ENCODE assay signal across 18 cellular contexts in the genomic region with DNA sequence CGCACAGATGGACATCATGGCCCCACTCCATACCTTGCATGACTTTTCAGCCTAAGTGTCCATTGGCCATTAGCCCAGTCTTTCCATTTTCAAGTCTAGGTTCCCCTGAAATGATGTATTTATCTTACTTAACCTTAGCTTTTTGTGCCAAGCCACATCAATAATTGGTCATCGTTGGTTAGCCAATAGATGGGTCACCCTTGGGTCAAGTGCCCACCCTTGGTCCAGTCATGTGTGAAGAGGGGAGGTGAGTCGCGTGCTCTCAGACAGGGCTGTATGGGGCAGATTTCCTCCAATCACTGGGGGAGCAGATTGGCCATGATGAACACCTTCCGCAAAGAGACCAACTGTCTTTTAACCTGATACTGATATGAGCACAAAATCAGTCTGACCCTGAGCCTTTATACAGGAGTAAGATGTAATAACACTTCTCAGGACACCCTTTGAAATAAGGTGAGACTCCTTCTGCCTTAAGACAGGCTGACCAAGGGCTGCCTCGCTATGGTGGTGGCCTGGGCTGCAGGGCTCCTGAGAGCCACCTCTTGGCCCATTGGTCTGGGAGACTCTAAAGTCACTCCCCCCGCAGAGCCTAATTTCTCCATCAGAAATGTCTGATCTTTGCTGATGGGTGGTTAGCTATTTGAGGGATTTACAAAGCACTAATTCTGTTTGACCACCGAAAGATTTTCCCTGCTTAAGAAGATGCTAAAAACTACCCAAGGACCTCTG.
A peak's percentile ranks its signal among the peaks of the same experiment; 100 is the strongest.
DNase-seq lines count a peak whose midpoint lies in the region; ATAC-seq and TF ChIP-seq lines count a peak whose summit lies in the region.
"Had no signal": no experiment of that assay in that cellular context is flagged by ENCODE, and none has a peak within 500 bp of the region (broad histone marks: within the 10 kb centered on the region; RNA-seq: fewer than 3 reads in every experiment).

No MANE protein-coding gene starts in this region.

- H2BK120ac ChIP-seq in mesenchymal stem cell (ENCODE audit: low read depth, low read length) = peak overlapping the region; percentile 50

- no peak overlapping the region for H3K23ac ChIP-seq in mesenchymal stem cell (ENCODE audit: low read length in 2 of 2)

- no peak overlapping the region for H2AK5ac ChIP-seq in mesenchymal stem cell (ENCODE audit: low read length, severe bottlenecking)

- H2AFZ ChIP-seq in mesenchymal stem cell (ENCODE audit: low read depth, low read length) (no peak overlapping the region), mammary epithelial cell (ENCODE audit: low read depth, low read length) (no peak overlapping the region)

- H3K27ac ChIP-seq in coronary artery (no peak overlapping the region), mesenchymal stem cell (ENCODE audit: low read length, poor library complexity, severe bottlenecking) (no peak overlapping the region), transverse colon (peak overlapping the region; percentile 76 to 91 (median 84)), mammary epithelial cell (ENCODE audit: insufficient read depth, low read depth, low read length) (no peak overlapping the region), A673 (ENCODE audit: low read depth, low read length, poor library complexity, severe bottlenecking) (no peak overlapping the region)
- H3K27ac ChIP-seq: SK-N-MC, suprapubic skin had no signal

- peak overlapping the region in 1 of 2 experiments; percentile 28 for H3K14ac ChIP-seq in mesenchymal stem cell (ENCODE audit: low read length in 2 of 2)

- H3K36me3 ChIP-seq in mesenchymal stem cell (ENCODE audit: control insufficient read depth in 1 of 2, insufficient read depth in 2 of 2, low read depth in 1 of 2, low read length in 2 of 2) = no peaks in the 10 kb centered on the region
- no peaks in the 10 kb centered on the region for H3K36me3 ChIP-seq in transverse colon
- no peaks in the 10 kb centered on the region for H3K36me3 ChIP-seq in mammary epithelial cell (ENCODE audit: insufficient read depth, low read length)
- no peaks in the 10 kb centered on the region for H3K36me3 ChIP-seq in A673 (ENCODE audit: insufficient read depth, low read length, poor library complexity, severe bottlenecking)
- H3K36me3 ChIP-seq: suprapubic skin had no signal

- in situ Hi-C loops in transverse colon (cut with MboI; ENCODE audit: low pct_ligation_motif_present in 1 of 4, low pct_unique_long_range_greater_than_20kb in 1 of 4, low sequenced_read_pairs in 3 of 4) (no loop called here), mammary epithelial cell (cut with MboI; ENCODE audit: low sequenced_read_pairs in 2 of 2) (no loop called here)

- TF ChIP-seq EP300 in transverse colon (IDR thresholded peaks at IDR 0.05; ENCODE audit: low read depth) = no peak

- dilution Hi-C loops in mammary epithelial cell (cut with HindIII; ENCODE audit: low sequenced_read_pairs) = no loop called here

- H3K4me3 ChIP-seq in coronary artery (no peak overlapping the region), mesenchymal stem cell (ENCODE audit: insufficient read depth in 1 of 2, low read depth in 1 of 2, low read length in 2 of 2) (no peak overlapping the region), transverse colon (no peak overlapping the region), mammary epithelial cell (replicated peaks in 1 of 3; ENCODE audit: insufficient read depth in 1 of 3, low read depth in 2 of 3, low read length in 3 of 3) (no peak overlapping the region), A673 (ENCODE audit: low read depth, low read length, poor library complexity, severe bottlenecking) (no peak overlapping the region)
- H3K4me3 ChIP-seq: SK-N-MC, suprapubic skin had no signal

- no peaks in the 10 kb centered on the region for H4K20me1 ChIP-seq in mammary epithelial cell (ENCODE audit: insufficient read depth, low read length)

- no peak overlapping the region for H3K4me2 ChIP-seq in mesenchymal stem cell (ENCODE audit: low read length, poor library complexity, severe bottlenecking)
- no peak overlapping the region for H3K4me2 ChIP-seq in mammary epithelial cell (ENCODE audit: insufficient read depth, low read depth, low read length)

- peak; percentile 66 for DNase-seq in M059J (ENCODE audit: low read depth)
- peak; percentile 46 for DNase-seq in coronary artery (ENCODE audit: low spot score)
- DNase-seq in mesenchymal stem cell = no peak
- DNase-seq in transverse colon = no peak
- DNase-seq in mammary epithelial cell = no peak
- DNase-seq in A673 (ENCODE audit: low spot score) = no peak
- DNase-seq: activated CD8-positive, alpha-beta T cell treated with anti-CD3 and anti-CD28 coated beads, Interleukin-2, amount 10 ng/mL, durations not matched to agents 7 days and 5 days; activated gamma-delta T cell; aorta; C1 segment of cervical spinal cord; DND-41; MM.1S; NCI-H1930; NCI-H524 treated with DMSO at 0.1 percent for 48 hours; stimulated activated CD4-positive, alpha-beta T cell treated with anti-CD3 and anti-CD28 coated beads, Interleukin-1b, Interleukin-23, amount 100 ng/mL, for 48 hours had no signal

- peaks cover 2% of the 10 kb centered on the region for H3K4me1 ChIP-seq in mesenchymal stem cell (ENCODE audit: control insufficient read depth, insufficient read depth, low read depth, low read length)
- peaks cover 7 to 32% (median 13%) of the 10 kb centered on the region in 4 donors for H3K4me1 ChIP-seq in transverse colon
- H3K4me1 ChIP-seq in mammary epithelial cell (ENCODE audit: insufficient read depth, low read length) = peaks cover 2% of the 10 kb centered on the region
- H3K4me1 ChIP-seq in A673 (ENCODE audit: insufficient read depth, low read length, poor library complexity, severe bottlenecking) = peaks cover 34% of the 10 kb centered on the region

- H2BK15ac ChIP-seq in mesenchymal stem cell (ENCODE audit: low read depth, poor library complexity, severe bottlenecking) = no peak overlapping the region

- H3K9ac ChIP-seq in mesenchymal stem cell (ENCODE audit: low read length) (no peak overlapping the region), mammary epithelial cell (ENCODE audit: insufficient read depth, low read length) (no peak overlapping the region)

- no peaks in the 10 kb centered on the region for H3K79me1 ChIP-seq in mesenchymal stem cell (replicated peaks; ENCODE audit: low read length, poor library complexity, severe bottlenecking)

- WGBS in mesenchymal stem cell = 80% methylated on average over 8 of the region's 8 CpGs
- WGBS in transverse colon (ENCODE audit: low coverage in 1 of 2), 2 donors = 80 to 89% methylated on average over 1 to 8 of the region's 8 CpGs
- 86% methylated on average over 8 of the region's 8 CpGs for WGBS in mammary epithelial cell (ENCODE audit: low coverage, missing lambda C conversion rate)

- POLR2A ChIA-PET in A673 (lab: Charles Lee; ENCODE audit: low non-redundant PET) = no interaction called here

- peak overlapping the region; percentile 66 for H4K8ac ChIP-seq in mesenchymal stem cell (ENCODE audit: low read length)

- peak overlapping the region; percentile 57 to 94 for H3K4ac ChIP-seq in mesenchymal stem cell (ENCODE audit: low read depth in 1 of 2, low read length in 2 of 2)

- intact Hi-C loops in transverse colon (cut with DNase I; ENCODE audit: low total_unique reads) (loop anchor here (1.0 to 10.0 kb wide), 2 partner anchors 41 to 105 kb away; no protein-coding TSS in a partner anchor), mammary epithelial cell (cut with micrococcal nuclease) (no loop called here), A673 (cut with micrococcal nuclease; ENCODE audit: unreplicated experiment) (no loop called here)

- H2BK12ac ChIP-seq in mesenchymal stem cell (ENCODE audit: low read length in 2 of 2) = peak overlapping the region; percentile 85 to 100

- CTCF ChIA-PET in mammary epithelial cell (lab: Charles Lee; ENCODE audit: low non-redundant PET) (interaction anchor here (0.7 kb wide), 1 partner anchor 108 kb away, joined by 5 read pairs; no protein-coding TSS in a partner anchor), A673 (lab: Charles Lee) (interaction anchor here (0.6 kb wide), 1 partner anchor 116 kb away, joined by 3 read pairs; no protein-coding TSS in a partner anchor)

- no peak for ATAC-seq in GM21528 (IDR thresholded peaks at IDR 0.05; ENCODE audit: low FRiP score, unreplicated experiment)
- ATAC-seq: activated CD8-positive, alpha-beta T cell treated with anti-CD3 and anti-CD28 coated beads, Interleukin-2, amount 10 ng/mL, durations not matched to agents 7 days and 5 days had no signal

- peak overlapping the region; percentile 89 for H4K91ac ChIP-seq in mesenchymal stem cell (ENCODE audit: low read length)

- H3K79me2 ChIP-seq in mammary epithelial cell (ENCODE audit: insufficient read depth, low read length) = no peaks in the 10 kb centered on the region

- BruUV-seq in mammary epithelial cell (replicated peaks; lab: Mats Ljungman, UMichigan) = no TSS peak
- no TSS peak for BruUV-seq in A673 (replicated peaks; lab: Mats Ljungman, UMichigan)

- TF ChIP-seq CTCF in coronary artery (IDR thresholded peaks at IDR 0.05) (no peak), transverse colon (IDR thresholded peaks at IDR 0.05) (no peak), mammary epithelial cell (conservative IDR thresholded peaks at IDR 0.05 in 1 of 2, IDR thresholded peaks at IDR 0.05 in 1 of 2; ENCODE audit: extremely low read depth in 1 of 2, insufficient read depth in 1 of 2, low read depth in 1 of 2, low read length in 2 of 2) (no peak), A673 (conservative IDR thresholded peaks at IDR 0.05; ENCODE audit: low read depth, low read length) (no peak)

- no peak overlapping the region for H2BK5ac ChIP-seq in mesenchymal stem cell (ENCODE audit: low read depth, low read length, poor library complexity, severe bottlenecking)

- H3K18ac ChIP-seq in mesenchymal stem cell (ENCODE audit: low read depth in 1 of 2, low read length in 2 of 2) = peak overlapping the region; percentile 58 to 71

- H3K27me3 ChIP-seq in mesenchymal stem cell (ENCODE audit: control insufficient read depth in 1 of 2, insufficient read depth in 1 of 2, low read length in 2 of 2) (no peaks in the 10 kb centered on the region), transverse colon (no peaks in the 10 kb centered on the region), mammary epithelial cell (ENCODE audit: insufficient read depth, low read length) (no peaks in the 10 kb centered on the region), A673 (replicated peaks; ENCODE audit: insufficient read depth, low read depth, low read length, poor library complexity) (no peaks in the 10 kb centered on the region)
- H3K27me3 ChIP-seq: suprapubic skin had no signal

- H3K9me3 ChIP-seq in mesenchymal stem cell (ENCODE audit: control insufficient read depth, low read length) (no peaks in the 10 kb centered on the region), transverse colon (no peaks in the 10 kb centered on the region), mammary epithelial cell (replicated peaks; ENCODE audit: insufficient read depth, low read length) (no peaks in the 10 kb centered on the region), A673 (ENCODE audit: low read depth, low read length, poor library complexity, severe bottlenecking) (no peaks in the 10 kb centered on the region)
- H3K9me3 ChIP-seq: suprapubic skin had no signal

- TF ChIP-seq POLR2A in transverse colon (IDR thresholded peaks at IDR 0.05) = no peak

Comparison
In these comparisons a context has a peak if more than half of its experiments do, and no peak if none do; other contexts are left out.
1. DNase-seq: peak in M059J (single experiment) and coronary artery (single experiment); none in mesenchymal stem cell (single experiment), transverse colon (single experiment), mammary epithelial cell (single experiment) and A673 (single experiment).
2. H3K27ac ChIP-seq: peak in transverse colon (4 of 4); none in coronary artery (0 of 2), mesenchymal stem cell (single experiment), mammary epithelial cell (single experiment) and A673 (single experiment).